In the genomic region with DNA sequence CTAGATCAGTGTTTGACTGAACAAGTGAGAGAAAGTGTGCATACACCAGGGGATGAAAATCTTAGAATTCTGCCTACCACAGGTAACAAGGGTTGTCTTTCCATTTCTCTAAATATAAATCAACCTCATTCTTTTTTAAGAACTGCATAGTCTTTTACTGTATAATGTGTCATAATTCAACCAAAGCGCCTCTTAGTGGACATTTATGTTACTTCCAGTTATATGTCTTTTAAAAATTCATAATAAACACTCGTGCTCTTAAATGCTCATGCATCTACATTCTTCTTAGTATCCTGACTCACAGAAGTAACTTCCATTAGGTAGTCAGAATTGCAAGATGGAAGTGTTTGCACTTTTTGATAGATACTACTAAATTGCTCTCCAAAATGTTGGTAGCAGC, we compare ENCODE assay signal across 8 cellular contexts.
DNase-seq lines count a peak whose midpoint lies in the region; ATAC-seq, FAIRE-seq and TF ChIP-seq lines count a peak whose summit lies in the region.

No MANE protein-coding gene starts in this region.

- H2AFZ ChIP-seq in OCI-LY3 (ENCODE audit: low read depth, low read length) = peak overlapping the region; percentile 56

- no peaks in the 10 kb centered on the region for H3K36me3 ChIP-seq in OCI-LY3 (replicated peaks; ENCODE audit: low read depth, low read length)
- H3K36me3 ChIP-seq in esophagus squamous epithelium = no peaks in the 10 kb centered on the region
- no peaks in the 10 kb centered on the region for H3K36me3 ChIP-seq in H7 (replicated peaks; ENCODE audit: control insufficient read depth, insufficient read depth, low read length)

- TF ChIP-seq RAD21 in A549 (conservative IDR thresholded peaks at IDR 0.05 in 1 of 2, IDR thresholded peaks at IDR 0.05 in 1 of 2) = peak; percentile 60 to 63

- H4K20me1 ChIP-seq in OCI-LY3 (ENCODE audit: insufficient read depth, low read length) = no peaks in the 10 kb centered on the region

- H3K4me1 ChIP-seq in A549 = 0 out of 3 replicates have a peak, but pooled peaks cover 8% of the 10 kb centered on the region
- peaks cover 8% of the 10 kb centered on the region for H3K4me1 ChIP-seq in OCI-LY3 (ENCODE audit: low read length)
- peaks cover 0 to 6% (median 5%) of the 10 kb centered on the region in 3 donors for H3K4me1 ChIP-seq in esophagus squamous epithelium

- intact Hi-C loops in esophagus squamous epithelium (cut with DNase I) = loop anchor here (10.0 kb wide), 1 partner anchor 83 kb away; no protein-coding TSS in a partner anchor

- peak in 1 of 2 experiments; percentile 56; a peak in 2 of 6 replicates for ATAC-seq in A549
- ATAC-seq in HG02884 (IDR thresholded peaks at IDR 0.05; ENCODE audit: unreplicated experiment) = no peak
- ATAC-seq in GM21423 (IDR thresholded peaks at IDR 0.05; ENCODE audit: unreplicated experiment) = no peak

- TF ChIP-seq EP300 in A549 (IDR thresholded peaks at IDR 0.05) = no peak

- H3K4me3 ChIP-seq in A549 (no peak overlapping the region), OCI-LY3 (ENCODE audit: low read length) (peak overlapping the region; percentile 45), esophagus squamous epithelium (no peak overlapping the region), H7 (ENCODE audit: insufficient read depth, low read depth, low read length) (no peak overlapping the region)

- TF ChIP-seq CTCF in A549 (IDR thresholded peaks at IDR 0.05) (peak; percentile 75), GM13976 (IDR thresholded peaks at IDR 0.05; ENCODE audit: borderline replicate concordance, control extremely low read depth, extremely low read depth, insufficient read depth, missing control alignments) (peak; percentile 16), OCI-LY3 (IDR thresholded peaks at IDR 0.05; ENCODE audit: low read depth, low read length) (peak; percentile 74), esophagus squamous epithelium (IDR thresholded peaks at IDR 0.05) (peak in 5 of 6 experiments; percentile 27 to 50 (median 39))

- TF ChIP-seq POLR2A in A549 (IDR thresholded peaks at IDR 0.05; ENCODE audit: low read length) = no peak
- no peak for TF ChIP-seq POLR2A in esophagus squamous epithelium (IDR thresholded peaks at IDR 0.05)

- WGBS in A549 (ENCODE audit: missing lambda C conversion rate) = 7% methylated on average over 2 of the region's 2 CpGs
- WGBS in esophagus squamous epithelium, 2 donors = 23 to 34% methylated on average over 2 of the region's 2 CpGs

- no peak overlapping the region for H3K4me2 ChIP-seq in A549
- peak overlapping the region; percentile 39 for H3K4me2 ChIP-seq in OCI-LY3 (ENCODE audit: low read length)

- peaks cover 16% of the 10 kb centered on the region for H3K27me3 ChIP-seq in OCI-LY3 (ENCODE audit: low read depth, low read length)
- peaks cover 0 to 8% (median 0%) of the 10 kb centered on the region in 4 donors for H3K27me3 ChIP-seq in esophagus squamous epithelium
- peaks cover 14% of the 10 kb centered on the region for H3K27me3 ChIP-seq in H7 (ENCODE audit: control insufficient read depth, insufficient read depth, low read length)

- in situ Hi-C loops in GM13976 (cut with MboI; ENCODE audit: low sequenced_read_pairs, unreplicated experiment) = no loop called here

- H3K27ac ChIP-seq in A549 = no peak overlapping the region
- no peak overlapping the region for H3K27ac ChIP-seq in OCI-LY3 (ENCODE audit: low read length)
- H3K27ac ChIP-seq in esophagus squamous epithelium = no peak overlapping the region

- CTCF ChIA-PET in A549 (lab: Yijun Ruan, JAX) = interaction anchor here (0.7 to 6.1 kb wide), 28 partner anchors 9 to 615 kb away, joined by 3 to 101 read pairs (median 6); no protein-coding TSS in a partner anchor

- FAIRE-seq in A549 (lab: Jason Lieb, UNC) = no peak

- H3K9ac ChIP-seq in OCI-LY3 (ENCODE audit: low read length) = no peak overlapping the region

- POLR2A ChIA-PET in A549 (lab: Yijun Ruan, JAX) = no interaction called here

- H3K9me3 ChIP-seq in A549 (no peaks in the 10 kb centered on the region), OCI-LY3 (ENCODE audit: insufficient read depth, low read length) (no peaks in the 10 kb centered on the region), esophagus squamous epithelium (no peaks in the 10 kb centered on the region)

- H3K79me2 ChIP-seq in OCI-LY3 (ENCODE audit: low read length) = no peaks in the 10 kb centered on the region

- DNase-seq in A549 (ENCODE audit: low read depth in 1 of 2, low spot score in 1 of 2) = peak in 1 of 2 experiments; percentile 34
- no peak for DNase-seq in GM13976 (ENCODE audit: low spot score)
- no peak for DNase-seq in esophagus squamous epithelium (lab: John Stamatoyannopoulos, UW)
- peak; percentile 9 for DNase-seq in superior temporal gyrus (ENCODE audit: extremely low spot score)
- DNase-seq in H7 = no peak

TF ChIP-seq in A549, 52 proteins besides CTCF, POLR2A, EP300 and RAD21:
- TF ChIP-seq MAZ (IDR thresholded peaks at IDR 0.05; ENCODE audit: borderline replicate concordance, low read depth, low read length) = no peak
- peak; percentile 76 for TF ChIP-seq SMC3 (IDR thresholded peaks at IDR 0.05)
TF ChIP-seq in A549: peak in this region for 1.

Comparison
In these comparisons a context has a peak if more than half of its experiments do, and no peak if none do; other contexts are left out.
1. CTCF ChIP-seq: peak in every context shown above with its lines; median percentile 75 in A549; 74 in OCI-LY3; 39 in esophagus squamous epithelium; 16 in GM13976.